16 cellular contexts compared by ENCODE assay signal in the genomic region with DNA sequence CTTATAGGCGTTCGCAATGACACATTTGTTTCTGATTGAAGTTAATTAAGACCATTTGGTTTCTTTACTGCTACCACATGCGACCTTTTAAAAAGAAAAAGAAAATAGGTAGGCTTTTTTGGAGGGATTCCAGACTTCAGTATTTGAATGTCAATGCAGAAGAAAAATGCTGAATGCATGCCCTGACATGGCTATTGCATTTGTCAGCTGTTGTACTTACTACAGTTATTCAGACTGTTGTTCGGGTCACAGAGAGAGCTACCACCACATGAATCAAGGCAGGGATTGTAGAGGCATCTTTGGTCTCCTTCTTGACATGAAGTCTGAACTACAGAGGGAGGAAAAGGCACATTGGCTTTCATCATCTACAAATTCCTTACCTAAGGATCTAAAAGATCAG.
"Had no signal": no experiment of that assay in that cellular context is flagged by ENCODE, and none has a peak within 500 bp of the region (broad histone marks: within the 10 kb centered on the region; RNA-seq: fewer than 3 reads in every experiment).

No MANE protein-coding gene starts in this region.

- H3K4me3 ChIP-seq: coronary artery, heart right ventricle, mucosa of descending colon, ovary, right atrium auricular region had no signal

- H3K27ac ChIP-seq: coronary artery, heart right ventricle, ovary, right atrium auricular region had no signal

- DNase-seq: caudate nucleus; effector CD4-positive, alpha-beta T cell; endodermal cell; foreskin melanocyte; heart right ventricle; kidney glomerular epithelial cell; mucosa of descending colon; natural killer cell; ovary; small intestine; stimulated activated CD4-positive, alpha-beta T cell treated with anti-CD3 and anti-CD28 coated beads, Interleukin-12 subunit alpha, Interleukin-12 subunit beta, amount 100 ng/mL, for 4 hours; stimulated activated naive CD4-positive, alpha-beta T cell treated with Interleukin-2 at 50 U/mL for 16 hours; trophoblast cell had no signal

- H3K27me3 ChIP-seq: heart right ventricle, ovary, right atrium auricular region had no signal

- ATAC-seq: esophagus mucosa, heart right ventricle, mucosa of descending colon, natural killer cell had no signal

- H3K36me3 ChIP-seq: heart right ventricle, ovary had no signal

- H3K4me1 ChIP-seq: heart right ventricle, right atrium auricular region had no signal

- H3K9me3 ChIP-seq: heart right ventricle, mucosa of descending colon, ovary, right atrium auricular region had no signal
